8 cellular contexts compared by ENCODE assay signal in genomic region chr5:65925094-65925600, GRCh38. TPM values are rescaled to one million over a fixed set of nuclear protein-coding genes. Genes with fewer than 3 reads are reported as not detected.
DNase-seq lines count a peak whose midpoint lies in the region; ATAC-seq and TF ChIP-seq lines count a peak whose summit lies in the region.

No MANE protein-coding gene starts in this region.

- no peak for TF ChIP-seq POLR2A in esophagus muscularis mucosa (IDR thresholded peaks at IDR 0.05; ENCODE audit: low read depth)

- no peaks in the 10 kb centered on the region for H3K36me3 ChIP-seq in esophagus muscularis mucosa
- H3K36me3 ChIP-seq in naive thymus-derived CD4-positive, alpha-beta T cell (ENCODE audit: control insufficient read depth in 2 of 3, insufficient read depth in 3 of 3, low read length in 3 of 3): peaks cover 0 to 8% (median 0%) of the 10 kb centered on the region in 3 experiments

- peak; percentile 53 for ATAC-seq in CD4-positive, alpha-beta T cell (ENCODE audit: poor library complexity)
- peak; percentile 60 for ATAC-seq in GM19438 (IDR thresholded peaks at IDR 0.05; ENCODE audit: low read depth, unreplicated experiment)
- peak; percentile 31 for ATAC-seq in HG03558 (IDR thresholded peaks at IDR 0.05; ENCODE audit: extremely low read depth, unreplicated experiment)
- ATAC-seq in naive thymus-derived CD4-positive, alpha-beta T cell: peak; percentile 69

- CTCF ChIA-PET in CD4-positive, alpha-beta T cell (lab: Charles Lee): interaction anchor here (1.4 to 1.7 kb wide), 3 partner anchors 42 to 246 kb away, joined by 3 to 4 read pairs (median 4); no protein-coding TSS in a partner anchor
- CTCF ChIA-PET in naive thymus-derived CD4-positive, alpha-beta T cell (lab: Charles Lee): interaction anchor here (0.6 to 1.9 kb wide), 8 partner anchors 8 to 248 kb away, joined by 3 to 7 read pairs (median 4); no protein-coding TSS in a partner anchor

- H3K27me3 ChIP-seq in CD4-positive, alpha-beta T cell (ENCODE audit: control insufficient read depth, insufficient read depth, low read length): no peaks in the 10 kb centered on the region
- no peaks in the 10 kb centered on the region for H3K27me3 ChIP-seq in esophagus muscularis mucosa
- no peaks in the 10 kb centered on the region for H3K27me3 ChIP-seq in naive thymus-derived CD4-positive, alpha-beta T cell (ENCODE audit: control insufficient read depth in 2 of 2, insufficient read depth in 2 of 2, low read length in 2 of 2)

- H3K4me3 Mint-ChIP-seq in CD4-positive, alpha-beta T cell: peak overlapping the region; percentile 87
- peak overlapping the region; percentile 76 for H3K4me3 Mint-ChIP-seq in activated T-cell treated with anti-CD3 and anti-CD28 coated beads, Interleukin-2, amount 50 U/mL, for 24 hours
- H3K4me3 Mint-ChIP-seq in naive thymus-derived CD4-positive, alpha-beta T cell: peak overlapping the region; percentile 81 to 98 (median 92)

- H3K4me1 ChIP-seq in esophagus muscularis mucosa: peaks cover 19 to 30% (median 27%) of the 10 kb centered on the region in 4 donors
- H3K4me1 ChIP-seq in naive thymus-derived CD4-positive, alpha-beta T cell (ENCODE audit: control insufficient read depth in 2 of 2, insufficient read depth in 2 of 2, low read length in 2 of 2): peaks cover 17 to 19% of the 10 kb centered on the region in 2 donors

- H3K27ac Mint-ChIP-seq in CD4-positive, alpha-beta T cell: peak overlapping the region; percentile 88
- peak overlapping the region; percentile 79 for H3K27ac Mint-ChIP-seq in activated T-cell treated with anti-CD3 and anti-CD28 coated beads, Interleukin-2, amount 50 U/mL, for 24 hours
- H3K27ac Mint-ChIP-seq in naive thymus-derived CD4-positive, alpha-beta T cell: peak overlapping the region; percentile 85 to 97 (median 95)

- WGBS in esophagus muscularis mucosa: 0% methylated on average over 1 of the region's 43 CpGs

- intact Hi-C loops in CD4-positive, alpha-beta T cell (cut with DNase I, micrococcal nuclease): loop anchor here (1.0 to 10.0 kb wide), 8 partner anchors 46 to 247 kb away; partner anchors contain the start of genes NLN (in 2 of the 2), SGTB (in 2 of the 2) and SREK1 (in 1 of the 2)
- intact Hi-C loops in esophagus muscularis mucosa (cut with DNase I): loop anchor here (2.0 to 10.0 kb wide), 3 partner anchors 120 to 220 kb away; partner anchors contain the start of genes NLN, SGTB and SREK1
- intact Hi-C loops in naive thymus-derived CD4-positive, alpha-beta T cell (cut with micrococcal nuclease): loop anchor here (1.0 to 10.0 kb wide), 22 partner anchors 47 to 1282 kb away; partner anchors contain the start of genes NLN (in 2 of the 2), SGTB (in 2 of the 2), SREK1 (in 2 of the 2) and CENPK (in 1 of the 2)

- no peak for TF ChIP-seq CTCF in CD4-positive, alpha-beta T cell (IDR thresholded peaks at IDR 0.05)
- no peak for TF ChIP-seq CTCF in esophagus muscularis mucosa (IDR thresholded peaks at IDR 0.05)

- peak overlapping the region; percentile 89 for H3K27ac ChIP-seq in CD4-positive, alpha-beta T cell (ENCODE audit: low read depth, low read length)
- peak overlapping the region; percentile 96 to 100 (median 100) for H3K27ac ChIP-seq in esophagus muscularis mucosa (replicated peaks in 1 of 4)
- peak overlapping the region; percentile 96 for H3K27ac ChIP-seq in naive thymus-derived CD4-positive, alpha-beta T cell (ENCODE audit: low read depth, low read length)

- peak; percentile 59 to 76 (median 67) for DNase-seq in CD4-positive, alpha-beta T cell
- DNase-seq in OCI-M1 (lab: John Stamatoyannopoulos, UW) (peak; percentile 89), esophagus muscularis mucosa (ENCODE audit: extremely low spot score) (peak; percentile 93)
- DNase-seq in activated T-cell treated with anti-CD3 and anti-CD28 coated beads, Interleukin-2, amount 50 U/mL, for 24 hours: peak; percentile 83
- DNase-seq in naive thymus-derived CD4-positive, alpha-beta T cell: peak; percentile 58 to 85 (median 78)
- peak; percentile 61 to 87 (median 77) for DNase-seq in stimulated activated naive CD4-positive, alpha-beta T cell (lab: John Stamatoyannopoulos, UW)

- POLR2A ChIA-PET in CD4-positive, alpha-beta T cell (lab: Charles Lee): interaction anchor here (0.6 to 5.8 kb wide), 33 partner anchors 10 to 362 kb away, joined by 3 to 86 read pairs (median 4); partner anchors contain the start of genes CENPK, NLN, PPWD1 and SGTB
- POLR2A ChIA-PET in naive thymus-derived CD4-positive, alpha-beta T cell (lab: Charles Lee): interaction anchor here (0.5 to 3.4 kb wide), 29 partner anchors 8 to 362 kb away, joined by 3 to 40 read pairs (median 4); partner anchors contain the start of genes CENPK, NLN, PPWD1 and SGTB

- H3K36me3 Mint-ChIP-seq in CD4-positive, alpha-beta T cell (ENCODE audit: low read depth): peaks cover 36% of the 10 kb centered on the region
- H3K36me3 Mint-ChIP-seq in activated T-cell treated with anti-CD3 and anti-CD28 coated beads, Interleukin-2, amount 50 U/mL, for 24 hours (ENCODE audit: low read depth): peaks cover 26% of the 10 kb centered on the region
- H3K36me3 Mint-ChIP-seq in naive thymus-derived CD4-positive, alpha-beta T cell: peaks cover 0 to 5% (median 4%) of the 10 kb centered on the region in 5 donors

- no peaks in the 10 kb centered on the region for H3K27me3 Mint-ChIP-seq in CD4-positive, alpha-beta T cell
- no peaks in the 10 kb centered on the region for H3K27me3 Mint-ChIP-seq in activated T-cell treated with anti-CD3 and anti-CD28 coated beads, Interleukin-2, amount 50 U/mL, for 24 hours
- H3K27me3 Mint-ChIP-seq in naive thymus-derived CD4-positive, alpha-beta T cell: peaks cover 0 to 29% (median 0%) of the 10 kb centered on the region in 5 donors

- H3K4me3 ChIP-seq in esophagus muscularis mucosa: peak overlapping the region; percentile 88 to 99 (median 97)
- peak overlapping the region; percentile 51 for H3K4me3 ChIP-seq in naive thymus-derived CD4-positive, alpha-beta T cell (ENCODE audit: low read length)

- no peak for TF ChIP-seq EP300 in esophagus muscularis mucosa (IDR thresholded peaks at IDR 0.05)

- peaks cover 42% of the 10 kb centered on the region for H3K4me1 Mint-ChIP-seq in CD4-positive, alpha-beta T cell (ENCODE audit: low read depth)
- H3K4me1 Mint-ChIP-seq in activated T-cell treated with anti-CD3 and anti-CD28 coated beads, Interleukin-2, amount 50 U/mL, for 24 hours (ENCODE audit: low read depth): peaks cover 26% of the 10 kb centered on the region
- H3K4me1 Mint-ChIP-seq in naive thymus-derived CD4-positive, alpha-beta T cell: peaks cover 25 to 37% (median 34%) of the 10 kb centered on the region in 7 donors

- H3K9me3 ChIP-seq in CD4-positive, alpha-beta T cell (ENCODE audit: control insufficient read depth, low read length): no peaks in the 10 kb centered on the region
- no peaks in the 10 kb centered on the region for H3K9me3 ChIP-seq in esophagus muscularis mucosa
- no peaks in the 10 kb centered on the region for H3K9me3 ChIP-seq in naive thymus-derived CD4-positive, alpha-beta T cell (ENCODE audit: control insufficient read depth in 2 of 3, low read length in 3 of 3)

- no peaks in the 10 kb centered on the region for H3K9me3 Mint-ChIP-seq in CD4-positive, alpha-beta T cell
- H3K9me3 Mint-ChIP-seq in activated T-cell treated with anti-CD3 and anti-CD28 coated beads, Interleukin-2, amount 50 U/mL, for 24 hours: no peaks in the 10 kb centered on the region
- no peaks in the 10 kb centered on the region for H3K9me3 Mint-ChIP-seq in naive thymus-derived CD4-positive, alpha-beta T cell

RNA-seq across cellular contexts. Expression of gene ERBIN, which starts 1.2 kb away (rescaled TPM):
- total RNA-seq in CD4-positive, alpha-beta T cell: 10 to 100 TPM; 94.7 to 96.9 TPM
- 10 to 100 TPM; 46.9 to 67.7 (median 55.2) TPM for total RNA-seq in esophagus muscularis mucosa
- 100 to 1,000 TPM in 4 of 5 experiments, 10 to 100 TPM in 1; 55.0 to 125 (median 113) TPM for total RNA-seq in naive thymus-derived CD4-positive, alpha-beta T cell
- 10 to 100 TPM; 45.1 to 60.5 TPM for polyA plus RNA-seq in naive thymus-derived CD4-positive, alpha-beta T cell

Comparison
In these comparisons a context has a peak if more than half of its experiments do, and no peak if none do; other contexts are left out.
1. Peak in every context shown above with its lines: DNase-seq, ATAC-seq, H3K4me3 ChIP-seq and H3K27ac ChIP-seq.